11 cellular contexts compared by ENCODE assay signal in the genomic region with DNA sequence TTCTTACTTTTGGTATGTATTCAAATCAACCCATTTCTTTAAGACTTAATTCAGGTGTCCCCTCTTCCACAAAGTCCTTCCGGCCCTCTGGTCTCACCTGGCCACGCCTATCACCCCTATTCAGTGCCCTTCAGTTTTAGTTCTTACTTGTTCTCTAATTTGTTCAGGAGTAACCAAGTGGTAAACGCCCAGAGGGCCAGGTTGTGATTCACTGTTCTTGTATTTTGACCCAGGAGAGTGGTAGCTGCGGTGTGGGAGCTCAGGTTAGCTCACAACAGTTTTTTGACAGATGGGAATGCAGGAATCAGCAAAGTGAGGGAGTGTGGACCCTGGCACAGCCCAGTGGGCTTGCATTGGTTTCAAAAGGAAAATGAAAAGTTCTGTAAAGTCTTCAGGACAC.
DNase-seq lines count a peak whose midpoint lies in the region; ATAC-seq and TF ChIP-seq lines count a peak whose summit lies in the region.
"Had no signal": no experiment of that assay in that cellular context is flagged by ENCODE, and none has a peak within 500 bp of the region (broad histone marks: within the 10 kb centered on the region; RNA-seq: fewer than 3 reads in every experiment).

No MANE protein-coding gene starts in this region.

- H3K4me1 Mint-ChIP-seq in GM23338 = peaks cover 26% of the 10 kb centered on the region

- H3K79me2 ChIP-seq in GM23338 (replicated peaks; ENCODE audit: insufficient read depth) (no peaks in the 10 kb centered on the region), PC-9 (ENCODE audit: low read depth) (no peaks in the 10 kb centered on the region)
- H3K79me2 ChIP-seq: parathyroid adenoma had no signal

- no peak overlapping the region for H4K8ac ChIP-seq in mesenchymal stem cell (ENCODE audit: low read length)

- CTCF ChIA-PET in PC-9 (lab: Charles Lee) = interaction anchor here (0.5 to 1.6 kb wide), 18 partner anchors 9 to 539 kb away, joined by 3 to 24 read pairs (median 5); no protein-coding TSS in a partner anchor

- H3K4ac ChIP-seq in mesenchymal stem cell (ENCODE audit: low read depth in 1 of 2, low read length in 2 of 2) = no peak overlapping the region

- H3K9ac ChIP-seq in mesenchymal stem cell (ENCODE audit: low read length) = no peak overlapping the region
- H3K9ac ChIP-seq: parathyroid adenoma had no signal

- H3K36me3 ChIP-seq in GM23338 (ENCODE audit: insufficient read depth) (no peaks in the 10 kb centered on the region), PC-9 (ENCODE audit: low read depth) (no peaks in the 10 kb centered on the region), mesenchymal stem cell (ENCODE audit: control insufficient read depth in 1 of 2, insufficient read depth in 2 of 2, low read depth in 1 of 2, low read length in 2 of 2) (no peaks in the 10 kb centered on the region)
- no peaks in the 10 kb centered on the region for H3K36me3 ChIP-seq in effector memory CD4-positive, alpha-beta T cell (ENCODE audit: control insufficient read depth, insufficient read depth, low read length)
- H3K36me3 ChIP-seq: Peyer's patch, WERI-Rb-1 had no signal

- H3K4me3 Mint-ChIP-seq in GM23338 = no peak overlapping the region

- no TSS peak for BruUV-seq in PC-9 (replicated peaks; lab: Mats Ljungman, UMichigan)

- H3K9me2 ChIP-seq in GM23338 (ENCODE audit: insufficient read depth) = no peaks in the 10 kb centered on the region
- H3K9me2 ChIP-seq in PC-9 (ENCODE audit: insufficient read depth) = no peaks in the 10 kb centered on the region

- no peak overlapping the region for H2AK5ac ChIP-seq in mesenchymal stem cell (ENCODE audit: low read length, severe bottlenecking)

- no peak overlapping the region for H2BK120ac ChIP-seq in mesenchymal stem cell (ENCODE audit: low read depth, low read length)

- H2BK5ac ChIP-seq in mesenchymal stem cell (ENCODE audit: low read depth, low read length, poor library complexity, severe bottlenecking) = no peak overlapping the region

- TF ChIP-seq CTCF in GM23338 (conservative IDR thresholded peaks at IDR 0.05; ENCODE audit: low read depth in 2 of 2) (no peak), PC-9 (conservative IDR thresholded peaks at IDR 0.05) (no peak), omental fat pad (IDR thresholded peaks at IDR 0.05) (no peak)

- H3K14ac ChIP-seq in mesenchymal stem cell (ENCODE audit: low read length in 2 of 2) = no peak overlapping the region

- POLR2A ChIA-PET in PC-9 (lab: Charles Lee; ENCODE audit: unreplicated experiment) = interaction anchor here (0.5 to 0.7 kb wide), 3 partner anchors 141 to 521 kb away, joined by 3 to 5 read pairs (median 5); no protein-coding TSS in a partner anchor

- H3K27me3 Mint-ChIP-seq in GM23338 (ENCODE audit: insufficient read depth, low read depth, poor library complexity) = peaks cover 2% of the 10 kb centered on the region

- H3K27me3 ChIP-seq in GM23338 (ENCODE audit: insufficient read depth) (no peaks in the 10 kb centered on the region), PC-9 (ENCODE audit: insufficient read depth, low read depth) (no peaks in the 10 kb centered on the region), mesenchymal stem cell (ENCODE audit: control insufficient read depth in 1 of 2, insufficient read depth in 1 of 2, low read length in 2 of 2) (no peaks in the 10 kb centered on the region)
- H3K27me3 ChIP-seq in effector memory CD4-positive, alpha-beta T cell (replicated peaks; ENCODE audit: control insufficient read depth, insufficient read depth, low read length, poor library complexity, severe bottlenecking) = no peaks in the 10 kb centered on the region
- H3K27me3 ChIP-seq: Peyer's patch had no signal

- H2AFZ ChIP-seq in GM23338 = peak overlapping the region; percentile 48
- H2AFZ ChIP-seq in PC-9 = no peak overlapping the region
- H2AFZ ChIP-seq in mesenchymal stem cell (ENCODE audit: low read depth, low read length) = no peak overlapping the region
- H2AFZ ChIP-seq: parathyroid adenoma had no signal

- peak overlapping the region; percentile 10 for H3K27ac Mint-ChIP-seq in GM23338

- H3K4me3 ChIP-seq in GM23338 (no peak overlapping the region), PC-9 (0 out of 2 replicates have a peak overlapping the region, but pooled peaks have one; percentile 6), mesenchymal stem cell (ENCODE audit: insufficient read depth in 1 of 2, low read depth in 1 of 2, low read length in 2 of 2) (no peak overlapping the region)
- no peak overlapping the region for H3K4me3 ChIP-seq in effector memory CD4-positive, alpha-beta T cell (ENCODE audit: insufficient read depth, low read depth, low read length, poor library complexity, severe bottlenecking)
- H3K4me3 ChIP-seq: Peyer's patch had no signal

- ATAC-seq in GM23338 (peak; percentile 37), omental fat pad (ENCODE audit: low FRiP score) (peak; percentile 79), GM18907 (IDR thresholded peaks at IDR 0.05; ENCODE audit: unreplicated experiment) (no peak)

- H3K4me1 ChIP-seq in GM23338 (ENCODE audit: insufficient read depth) (peaks cover 12% of the 10 kb centered on the region), PC-9 (replicated peaks; ENCODE audit: insufficient read depth) (peaks cover 43% of the 10 kb centered on the region), mesenchymal stem cell (ENCODE audit: control insufficient read depth, insufficient read depth, low read depth, low read length) (peaks cover 2% of the 10 kb centered on the region)
- peaks cover 22% of the 10 kb centered on the region for H3K4me1 ChIP-seq in effector memory CD4-positive, alpha-beta T cell (ENCODE audit: control insufficient read depth, insufficient read depth, low read length, poor library complexity, severe bottlenecking)
- H3K4me1 ChIP-seq: parathyroid adenoma had no signal

- H3K9me3 ChIP-seq in PC-9 (ENCODE audit: insufficient read depth, low read depth) (no peaks in the 10 kb centered on the region; the same call in none of the 2 replicates), mesenchymal stem cell (ENCODE audit: control insufficient read depth, low read length) (no peaks in the 10 kb centered on the region)
- H3K9me3 ChIP-seq in effector memory CD4-positive, alpha-beta T cell (ENCODE audit: control insufficient read depth, low read length) = no peaks in the 10 kb centered on the region
- H3K9me3 ChIP-seq: Peyer's patch had no signal

- intact Hi-C loops in PC-9 (cut with micrococcal nuclease; ENCODE audit: unreplicated experiment) = loop anchor here (1.0 to 10.0 kb wide), 4 partner anchors 36 to 493 kb away; partner anchors contain the start of gene C6orf62

- no peak overlapping the region for H3K23ac ChIP-seq in mesenchymal stem cell (ENCODE audit: low read length in 2 of 2)

- H3K27ac ChIP-seq in GM23338 (ENCODE audit: low read depth) = peak overlapping the region; percentile 28
- peak overlapping the region; percentile 74 for H3K27ac ChIP-seq in PC-9
- peak overlapping the region; percentile 38 for H3K27ac ChIP-seq in effector memory CD4-positive, alpha-beta T cell (ENCODE audit: insufficient read depth, low read length, poor library complexity, severe bottlenecking)
- no peak overlapping the region for H3K27ac ChIP-seq in mesenchymal stem cell (ENCODE audit: low read length, poor library complexity, severe bottlenecking)
- H3K27ac ChIP-seq: parathyroid adenoma, WERI-Rb-1 had no signal

- no peak overlapping the region for H2BK15ac ChIP-seq in mesenchymal stem cell (ENCODE audit: low read depth, poor library complexity, severe bottlenecking)

- H4K20me1 ChIP-seq in GM23338 (replicated peaks; ENCODE audit: insufficient read depth) (no peaks in the 10 kb centered on the region), PC-9 (ENCODE audit: insufficient read depth) (no peaks in the 10 kb centered on the region)

- no peak overlapping the region for H2BK12ac ChIP-seq in mesenchymal stem cell (ENCODE audit: low read length in 2 of 2)

- 82% methylated on average over 4 of the region's 4 CpGs for WGBS in mesenchymal stem cell

- no peak overlapping the region for H4K91ac ChIP-seq in mesenchymal stem cell (ENCODE audit: low read length)

- no peaks in the 10 kb centered on the region for H3K79me1 ChIP-seq in mesenchymal stem cell (replicated peaks; ENCODE audit: low read length, poor library complexity, severe bottlenecking)

- no peaks in the 10 kb centered on the region for H3K9me3 Mint-ChIP-seq in GM23338

- peak; percentile 30 for DNase-seq in GM23338 (ENCODE audit: low spot score)
- peak; percentile 66 to 87 for DNase-seq in PC-9
- no peak for DNase-seq in effector memory CD4-positive, alpha-beta T cell
- no peak for DNase-seq in omental fat pad (ENCODE audit: low spot score)
- no peak for DNase-seq in HT-29 (ENCODE audit: low spot score)
- no peak for DNase-seq in mesenchymal stem cell
- DNase-seq: DMS79 had no signal

- no peaks in the 10 kb centered on the region for H3K36me3 Mint-ChIP-seq in GM23338 (ENCODE audit: low read depth)

- no peaks in the 10 kb centered on the region; the same call in 1 of the 2 replicates for H3F3A ChIP-seq in GM23338 (replicated peaks; ENCODE audit: low read depth)
- peaks cover 31% of the 10 kb centered on the region for H3F3A ChIP-seq in PC-9 (ENCODE audit: insufficient read depth, low read depth)

- H3K18ac ChIP-seq in mesenchymal stem cell (ENCODE audit: low read depth in 1 of 2, low read length in 2 of 2) = no peak overlapping the region

- H3K4me2 ChIP-seq in GM23338 (no peak overlapping the region; the same call in 1 of the 2 replicates), PC-9 (peak overlapping the region; percentile 74), mesenchymal stem cell (ENCODE audit: low read length, poor library complexity, severe bottlenecking) (no peak overlapping the region)

TF ChIP-seq in GM23338, 12 proteins besides CTCF, POLR2A, EP300 and RAD21 (continues in another document):
- TF ChIP-seq NANOG (IDR thresholded peaks at IDR 0.05; ENCODE audit: borderline replicate concordance) (no peak), ZNF114 (CRISPR knock-in tag; IDR thresholded peaks at IDR 0.05) (no peak), JUNB (IDR thresholded peaks at IDR 0.05; ENCODE audit: unreplicated experiment) (no peak)
- TF ChIP-seq, protein P1, sequence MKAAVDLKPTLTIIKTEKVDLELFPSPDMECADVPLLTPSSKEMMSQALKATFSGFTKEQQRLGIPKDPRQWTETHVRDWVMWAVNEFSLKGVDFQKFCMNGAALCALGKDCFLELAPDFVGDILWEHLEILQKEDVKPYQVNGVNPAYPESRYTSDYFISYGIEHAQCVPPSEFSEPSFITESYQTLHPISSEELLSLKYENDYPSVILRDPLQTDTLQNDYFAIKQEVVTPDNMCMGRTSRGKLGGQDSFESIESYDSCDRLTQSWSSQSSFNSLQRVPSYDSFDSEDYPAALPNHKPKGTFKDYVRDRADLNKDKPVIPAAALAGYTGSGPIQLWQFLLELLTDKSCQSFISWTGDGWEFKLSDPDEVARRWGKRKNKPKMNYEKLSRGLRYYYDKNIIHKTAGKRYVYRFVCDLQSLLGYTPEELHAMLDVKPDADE (IDR thresholded peaks at IDR 0.05) = no peak

Comparison
In these comparisons a context has a peak if more than half of its experiments do, and no peak if none do; other contexts are left out.
1. DNase-seq: peak in GM23338 (single experiment) and PC-9 (2 of 2); none in effector memory CD4-positive, alpha-beta T cell (0 of 3), omental fat pad (single experiment), HT-29 (single experiment) and mesenchymal stem cell (single experiment).